ENCODE assay signal across 9 cellular contexts in genomic region chr4:123488916-123489315, GRCh38.
DNase-seq lines count a peak whose midpoint lies in the region; ATAC-seq and TF ChIP-seq lines count a peak whose summit lies in the region.
"Had no signal": no experiment of that assay in that cellular context is flagged by ENCODE, and none has a peak within 500 bp of the region (broad histone marks: within the 10 kb centered on the region; RNA-seq: fewer than 3 reads in every experiment).

No MANE protein-coding gene starts in this region.

- H3K27me3 ChIP-seq in gastroesophageal sphincter (no peaks in the 10 kb centered on the region), mesendoderm (ENCODE audit: insufficient read depth, low read length, poor library complexity) (no peaks in the 10 kb centered on the region)
- H3K27me3 ChIP-seq: cardiac muscle cell had no signal

- no peak overlapping the region for H2AK5ac ChIP-seq in mesendoderm (ENCODE audit: low read length)

- no peak for TF ChIP-seq EP300 in gastroesophageal sphincter (IDR thresholded peaks at IDR 0.05)

- H2BK5ac ChIP-seq in mesendoderm (ENCODE audit: low read length) = no peak overlapping the region

- no peaks in the 10 kb centered on the region for H3K79me2 ChIP-seq in mesendoderm (ENCODE audit: control insufficient read depth, insufficient read depth, low read length)

- H3K79me1 ChIP-seq in mesendoderm (ENCODE audit: low read length) = no peaks in the 10 kb centered on the region

- 64 to 68% methylated on average over 5 of the region's 5 CpGs for WGBS in gastroesophageal sphincter (ENCODE audit: low coverage in 1 of 2), 2 donors
- no CpG with 5 or more reads among the region's 5 CpGs for WGBS in mesendoderm (ENCODE audit: extremely low coverage, insufficient coverage, low lambda C conversion rate)

- no peaks in the 10 kb centered on the region for H3K4me1 ChIP-seq in gastroesophageal sphincter
- no peaks in the 10 kb centered on the region for H3K4me1 ChIP-seq in mesendoderm (ENCODE audit: control insufficient read depth, low read depth, low read length)

- no peak overlapping the region for H2BK120ac ChIP-seq in mesendoderm (ENCODE audit: low read depth, low read length)

- H3K36me3 ChIP-seq in gastroesophageal sphincter (no peaks in the 10 kb centered on the region), mesendoderm (ENCODE audit: control insufficient read depth, insufficient read depth, low read length) (no peaks in the 10 kb centered on the region)
- H3K36me3 ChIP-seq: cardiac muscle cell had no signal

- H3K23ac ChIP-seq in mesendoderm (ENCODE audit: low read length) = no peak overlapping the region

- H4K5ac ChIP-seq in mesendoderm (ENCODE audit: low read length) = no peak overlapping the region

- no peak for TF ChIP-seq POLR2A in gastroesophageal sphincter (IDR thresholded peaks at IDR 0.05)

- H3K9ac ChIP-seq in mesendoderm (ENCODE audit: low read length) = no peak overlapping the region

- in situ Hi-C loops in GM13977 (cut with MboI; ENCODE audit: low pct_unique_long_range_greater_than_20kb, low sequenced_read_pairs, unreplicated experiment) = no loop called here

- no peak overlapping the region for H3K18ac ChIP-seq in mesendoderm (ENCODE audit: low read length)

- no peak for TF ChIP-seq CTCF in GM13977 (IDR thresholded peaks at IDR 0.05; ENCODE audit: extremely low read depth, insufficient read depth, missing control alignments)
- no peak for TF ChIP-seq CTCF in gastroesophageal sphincter (IDR thresholded peaks at IDR 0.05)

- ATAC-seq in HG02870 (IDR thresholded peaks at IDR 0.05; ENCODE audit: unreplicated experiment) (peak; percentile 90), gastroesophageal sphincter (peak; percentile 60), GM21576 (IDR thresholded peaks at IDR 0.05; ENCODE audit: unreplicated experiment) (no peak)

- H3K9me3 ChIP-seq in gastroesophageal sphincter = no peaks in the 10 kb centered on the region

- no peak overlapping the region for H4K8ac ChIP-seq in mesendoderm (ENCODE audit: low read depth, low read length)

- H3K27ac ChIP-seq in gastroesophageal sphincter = no peak overlapping the region
- H3K27ac ChIP-seq in mesendoderm (ENCODE audit: low read depth, low read length) = no peak overlapping the region
- H3K27ac ChIP-seq: cardiac muscle cell had no signal

- no peak overlapping the region for H3K4me2 ChIP-seq in mesendoderm (ENCODE audit: low read length)

- H2BK15ac ChIP-seq in mesendoderm (replicated peaks; ENCODE audit: low read depth) = no peak overlapping the region

- H3K56ac ChIP-seq in mesendoderm (ENCODE audit: low read length) = no peak overlapping the region

- peak; percentile 17 for DNase-seq in GM13977 (ENCODE audit: low spot score)
- peak; percentile 86 for DNase-seq in RPMI7951 (ENCODE audit: low read depth)
- DNase-seq in mesendoderm = no peak
- no peak for DNase-seq in NCI-H2196 treated with DMSO at 0.1 percent for 48 hours (lab: John Stamatoyannopoulos, UW; ENCODE audit: unreplicated experiment)
- DNase-seq in DMS79 (lab: John Stamatoyannopoulos, UW) = no peak

- no peak overlapping the region for H3K4ac ChIP-seq in mesendoderm (ENCODE audit: low read depth, low read length)

- no peak overlapping the region for H3K4me3 ChIP-seq in gastroesophageal sphincter
- no peak overlapping the region for H3K4me3 ChIP-seq in mesendoderm (ENCODE audit: low read length)
- H3K4me3 ChIP-seq: cardiac muscle cell had no signal

Comparison
In these comparisons a context has a peak if more than half of its experiments do, and no peak if none do; other contexts are left out.
1. DNase-seq: peak in GM13977 (single experiment) and RPMI7951 (single experiment); none in mesendoderm (single experiment), NCI-H2196 treated with DMSO at 0.1 percent for 48 hours (single experiment) and DMS79 (single experiment).